35 cellular contexts compared by ENCODE assay signal in genomic region chr10:52266858-52267257, GRCh38. TPM values are rescaled to one million over a fixed set of nuclear protein-coding genes. Genes with fewer than 3 reads are reported as not detected.
"Had no signal": no experiment of that assay in that cellular context is flagged by ENCODE, and none has a peak within 500 bp of the region (broad histone marks: within the 10 kb centered on the region; RNA-seq: fewer than 3 reads in every experiment).

No MANE protein-coding gene starts in this region.

- H3K27ac ChIP-seq: VCaP, WERI-Rb-1 had no signal

- ATAC-seq: activated CD4-positive, alpha-beta T cell treated with anti-CD3 and anti-CD28 coated beads for 36 hours; activated CD4-positive, CD25-positive, alpha-beta regulatory T cell treated with anti-CD3 and anti-CD28 coated beads, Interleukin-2, amount 50 U/mL, for 24 hours; activated CD8-positive, alpha-beta memory T cell treated with anti-CD3 and anti-CD28 coated beads, Interleukin-2, amount 10 ng/mL, durations not matched to agents 7 days and 5 days; activated CD8-positive, alpha-beta T cell treated with anti-CD3 and anti-CD28 coated beads for 36 hours; activated CD8-positive, alpha-beta T cell treated with anti-CD3 and anti-CD28 coated beads, Interleukin-2, amount 10 ng/mL, durations not matched to agents 7 days and 5 days; T-cell; T-helper 17 cell; WTC11 had no signal

- FAIRE-seq: TTC549 had no signal

- H3K36me3 ChIP-seq: WERI-Rb-1 had no signal

- DNase-seq: activated B cell treated with CpG ODN at 0.5 μM for 24 hours; activated CD4-positive, alpha-beta memory T cell treated with anti-CD3 and anti-CD28 coated beads for 36 hours; activated CD4-positive, alpha-beta memory T cell treated with anti-CD3 and anti-CD28 coated beads, Interleukin-2, amount 10 ng/mL, durations not matched to agents 7 days and 5 days; activated CD4-positive, alpha-beta T cell treated with anti-CD3 and anti-CD28 coated beads for 1 hour; activated CD4-positive, alpha-beta T cell treated with anti-CD3 and anti-CD28 coated beads for 36 hours; activated CD4-positive, alpha-beta T cell treated with anti-CD3 and anti-CD28 coated beads for 4 hours; activated CD4-positive, alpha-beta T cell treated with anti-CD3 and anti-CD28 coated beads for 48 hours; activated CD4-positive, alpha-beta T cell treated with anti-CD3 and anti-CD28 coated beads, Interleukin-2, amount 10 ng/mL, durations not matched to agents 24 days and 14 days; activated CD4-positive, alpha-beta T cell treated with anti-CD3 and anti-CD28 coated beads, Interleukin-2, amount 10 ng/mL, durations not matched to agents 7 days and 5 days; activated CD4-positive, alpha-beta T cell treated with anti-CD3 and anti-CD28 coated beads, Interleukin-2, amount 50 U/mL, for 1 hour; activated CD4-positive, alpha-beta T cell treated with anti-CD3 and anti-CD28 coated beads, Interleukin-2, amount 50 U/mL, for 4 hours; activated CD4-positive, alpha-beta T cell treated with anti-CD3 and anti-CD28 coated beads, Interleukin-2, amount 50 U/mL, for 48 hours; activated CD4-positive, CD25-positive, alpha-beta regulatory T cell; activated CD4-positive, CD25-positive, alpha-beta regulatory T cell treated with anti-CD3 and anti-CD28 coated beads, Interleukin-2, amount 50 U/mL, for 72 hours; activated CD8-positive, alpha-beta memory T cell treated with anti-CD3 and anti-CD28 coated beads for 24 hours; activated CD8-positive, alpha-beta memory T cell treated with anti-CD3 and anti-CD28 coated beads, Interleukin-2, amount 10 ng/mL, durations not matched to agents 7 days and 5 days; activated CD8-positive, alpha-beta memory T cell treated with anti-CD3 and anti-CD28 coated beads, Interleukin-2, amount 50 U/mL, for 4 hours; activated CD8-positive, alpha-beta memory T cell treated with anti-CD3 and anti-CD28 coated beads, Interleukin-2, amount 50 U/mL, for 48 hours; activated CD8-positive, alpha-beta T cell treated with anti-CD3 and anti-CD28 coated beads for 36 hours; activated CD8-positive, alpha-beta T cell treated with anti-CD3 and anti-CD28 coated beads, Interleukin-2, amount 10 ng/mL, durations not matched to agents 7 days and 5 days; activated T-cell treated with anti-CD3 and anti-CD28 coated beads for 4 hours; T-cell; T-helper 1 cell; T-helper 17 cell; T-helper 2 cell; T-helper 9 cell; T1000; WERI-Rb-1 had no signal

RNA-seq across cellular contexts. Expression of gene DKK1, which starts 47.2 kb away (rescaled TPM):
- total RNA-seq: activated B cell treated with CpG ODN at 0.5 μM for 24 hours; activated CD4-positive, alpha-beta memory T cell treated with anti-CD3 and anti-CD28 coated beads for 36 hours; activated CD4-positive, alpha-beta memory T cell treated with anti-CD3 and anti-CD28 coated beads, Interleukin-2, amount 10 ng/mL, durations not matched to agents 7 days and 5 days; activated CD4-positive, alpha-beta T cell treated with anti-CD3 and anti-CD28 coated beads for 36 hours; activated CD4-positive, alpha-beta T cell treated with anti-CD3 and anti-CD28 coated beads, Interleukin-2, amount 10 ng/mL, durations not matched to agents 24 days and 14 days; activated CD4-positive, alpha-beta T cell treated with anti-CD3 and anti-CD28 coated beads, Interleukin-2, amount 10 ng/mL, durations not matched to agents 7 days and 5 days; activated CD8-positive, alpha-beta memory T cell treated with anti-CD3 and anti-CD28 coated beads for 36 hours; activated CD8-positive, alpha-beta memory T cell treated with anti-CD3 and anti-CD28 coated beads, Interleukin-2, amount 10 ng/mL, durations not matched to agents 7 days and 5 days; activated CD8-positive, alpha-beta T cell treated with anti-CD3 and anti-CD28 coated beads for 36 hours; activated CD8-positive, alpha-beta T cell treated with anti-CD3 and anti-CD28 coated beads, Interleukin-2, amount 10 ng/mL, durations not matched to agents 7 days and 5 days; T-helper 1 cell treated with Interleukin-12 subunit alpha and Interleukin-12 subunit beta and Interleukin-4 antibody, amounts not matched to agents 30 ng/mL and 1 ng/mL, for 36 hours; T-helper 17 cell; T-helper 2 cell treated with Interferon-gamma antibody and Interleukin-4, amounts not matched to agents 100 ng/mL and 5 ng/mL, for 36 hours had no signal
